In genomic region chr4:84493092-84493850, GRCh38 we compare ENCODE assay signal across 9 cellular contexts. TPM values are rescaled to one million over a fixed set of nuclear protein-coding genes. Genes with fewer than 3 reads are reported as not detected.
A peak's percentile ranks its signal among the peaks of the same experiment; 100 is the strongest.
DNase-seq lines count a peak whose midpoint lies in the region; ATAC-seq, FAIRE-seq and TF ChIP-seq lines count a peak whose summit lies in the region.
"Had no signal": no experiment of that assay in that cellular context is flagged by ENCODE, and none has a peak within 500 bp of the region (broad histone marks: within the 10 kb centered on the region; RNA-seq: fewer than 3 reads in every experiment).

No MANE protein-coding gene starts in this region.

- H2AFZ ChIP-seq in K562 (ENCODE audit: low read depth, low read length) (peak overlapping the region; percentile 32; the same call in 1 of the 2 replicates), HepG2 (ENCODE audit: low read length) (no peak overlapping the region)

- CTCF ChIA-PET in K562 (lab: Yijun Ruan, JAX; ENCODE audit: low intra/inter-chr PET ratio) = no interaction called here
- CTCF ChIA-PET in HepG2 (lab: Yijun Ruan, JAX; ENCODE audit: low intra/inter-chr PET ratio, low total read pairs) = no interaction called here

- BruUV-seq in K562 (replicated peaks; lab: Mats Ljungman, UMichigan) (no TSS peak), HepG2 (replicated peaks; lab: Mats Ljungman, UMichigan) (no TSS peak)

- peak in 2 of 3 donors; percentile 55 to 61 for DNase-seq in right cardiac atrium
- DNase-seq in right atrium auricular region (ENCODE audit: low spot score) = no peak
- peak in 1 of 4 experiments; percentile 22 for DNase-seq in K562 (ENCODE audit: extremely low read depth in 1 of 4, low spot score in 3 of 4)
- no peak for DNase-seq in HepG2 (ENCODE audit: low spot score)

- H3K4me1 ChIP-seq in right cardiac atrium (ENCODE audit: control insufficient read depth, insufficient read depth, low read length) = peaks cover 10% of the 10 kb centered on the region
- H3K4me1 ChIP-seq in right atrium auricular region = peaks cover 0 to 37% of the 10 kb centered on the region in 2 donors
- peaks cover 0 to 23% of the 10 kb centered on the region in 2 experiments; a peak in 2 of 5 replicates for H3K4me1 ChIP-seq in K562 (replicated peaks in 1 of 2; ENCODE audit: control insufficient read depth in 2 of 2, insufficient read depth in 2 of 2, low read length in 2 of 2)
- 0 out of 2 replicates have a peak, but pooled peaks cover 2% of the 10 kb centered on the region for H3K4me1 ChIP-seq in HepG2 (ENCODE audit: insufficient read depth, low read length)

- TF ChIP-seq POLR2A in K562 (conservative IDR thresholded peaks at IDR 0.05) (no peak), HepG2 (IDR thresholded peaks at IDR 0.05; ENCODE audit: insufficient read depth in 1 of 2, low read depth in 2 of 2, low read length in 2 of 2) (no peak)

- H4K20me1 ChIP-seq in K562 (replicated peaks; ENCODE audit: control insufficient read depth, insufficient read depth, low read length) = no peaks in the 10 kb centered on the region
- no peaks in the 10 kb centered on the region for H4K20me1 ChIP-seq in HepG2 (ENCODE audit: insufficient read depth, low read length)

- peak in 1 of 2 donors; percentile 32 for ATAC-seq in right cardiac atrium
- peak; percentile 62 for ATAC-seq in K562
- peak; percentile 67 for ATAC-seq in HepG2
- no peak for ATAC-seq in HG03045 (IDR thresholded peaks at IDR 0.05; ENCODE audit: unreplicated experiment)
- no peak for ATAC-seq in GM21390 (IDR thresholded peaks at IDR 0.05; ENCODE audit: unreplicated experiment)
- ATAC-seq in GM19328 (IDR thresholded peaks at IDR 0.05; ENCODE audit: unreplicated experiment) = no peak
- no peak for ATAC-seq in GM21825 (IDR thresholded peaks at IDR 0.05; ENCODE audit: unreplicated experiment)

- H3K27ac ChIP-seq in right cardiac atrium (ENCODE audit: low read length) = no peak overlapping the region
- no peak overlapping the region for H3K27ac ChIP-seq in right atrium auricular region
- H3K27ac ChIP-seq in K562 (ENCODE audit: extremely low read depth, low read depth, low read length) = no peak overlapping the region
- H3K27ac ChIP-seq in HepG2 (ENCODE audit: extremely low read length, insufficient read depth, low read length) = no peak overlapping the region

- intact Hi-C loops in right cardiac atrium (cut with DNase I) (no loop called here), K562 (cut with micrococcal nuclease) (no loop called here), HepG2 (cut with micrococcal nuclease; ENCODE audit: unreplicated experiment) (no loop called here)

- H3K27me3 ChIP-seq in right cardiac atrium (ENCODE audit: control insufficient read depth, insufficient read depth) (peaks cover 4% of the 10 kb centered on the region), right atrium auricular region (peaks cover 42 to 67% of the 10 kb centered on the region in 2 donors), K562 (ENCODE audit: control insufficient read depth in 2 of 2, insufficient read depth in 2 of 2, low read length in 2 of 2) (peaks cover 24 to 46% of the 10 kb centered on the region in 2 experiments; a peak in 4 of 5 replicates), HepG2 (ENCODE audit: control insufficient read depth in 1 of 2, insufficient read depth in 2 of 2, low read length in 2 of 2) (peaks cover 5 to 62% of the 10 kb centered on the region in 2 experiments; a peak in 4 of 5 replicates)

- H3K36me3 ChIP-seq in right atrium auricular region (no peaks in the 10 kb centered on the region), K562 (ENCODE audit: control insufficient read depth, insufficient read depth, low read length) (no peaks in the 10 kb centered on the region), HepG2 (replicated peaks in 1 of 2; ENCODE audit: control insufficient read depth in 1 of 2, insufficient read depth in 2 of 2, low read length in 2 of 2) (no peaks in the 10 kb centered on the region)

- H3K4me2 ChIP-seq in K562 (ENCODE audit: insufficient read depth, low read length) = no peak overlapping the region
- H3K4me2 ChIP-seq in HepG2 (ENCODE audit: low read depth, low read length) = peak overlapping the region; percentile 51; the same call in 1 of the 2 replicates

- TF ChIP-seq RAD21 in K562 (CRISPR knock-in tag; conservative IDR thresholded peaks at IDR 0.05 in 1 of 2, IDR thresholded peaks at IDR 0.05 in 1 of 2) (no peak), HepG2 (CRISPR knock-in tag; IDR thresholded peaks at IDR 0.05) (no peak)

- TF ChIP-seq CTCF in right atrium auricular region (IDR thresholded peaks at IDR 0.05) = no peak
- TF ChIP-seq CTCF in K562 (IDR thresholded peaks at IDR 0.05 in 2 of 3, conservative IDR thresholded peaks at IDR 0.05 in 1 of 3; ENCODE audit: insufficient read depth in 2 of 3, low read depth in 1 of 3, low read length in 3 of 3) = peak in 2 of 3 experiments; percentile 9 to 11; a peak in 2 of 6 replicates
- no peak for TF ChIP-seq CTCF in HepG2 (CRISPR knock-in tag; IDR thresholded peaks at IDR 0.05)

- H3K4me3 ChIP-seq in right cardiac atrium (ENCODE audit: low read length) = peak overlapping the region; percentile 36
- peak overlapping the region in 1 of 2 donors; percentile 14 for H3K4me3 ChIP-seq in right atrium auricular region
- no peak overlapping the region for H3K4me3 ChIP-seq in K562
- peak overlapping the region in 1 of 3 experiments; percentile 46; a peak in 2 of 6 replicates for H3K4me3 ChIP-seq in HepG2 (replicated peaks in 1 of 3; ENCODE audit: insufficient read depth in 1 of 3, low read depth in 2 of 3, low read length in 3 of 3)

- no peaks in the 10 kb centered on the region for H3K9me3 ChIP-seq in right cardiac atrium (ENCODE audit: control insufficient read depth, low read length)
- H3K9me3 ChIP-seq in right atrium auricular region = no peaks in the 10 kb centered on the region
- H3K9me3 ChIP-seq in K562 (replicated peaks; ENCODE audit: control insufficient read depth, insufficient read depth, low read depth, low read length) = no peaks in the 10 kb centered on the region
- no peaks in the 10 kb centered on the region for H3K9me3 ChIP-seq in HepG2 (ENCODE audit: low read length)

- WGBS in right cardiac atrium = 3% methylated on average over 62 of the region's 62 CpGs
- 13% methylated on average over 34 of the region's 62 CpGs for WGBS in K562 (ENCODE audit: insufficient coverage, low coverage, missing lambda C conversion rate)
- 39% methylated on average over 46 of the region's 62 CpGs for WGBS in HepG2 (ENCODE audit: low lambda C conversion rate)

- TF ChIP-seq EP300 in K562 (IDR thresholded peaks at IDR 0.05; ENCODE audit: low read length) (no peak), HepG2 (IDR thresholded peaks at IDR 0.05; ENCODE audit: low read depth in 2 of 2, low read length in 2 of 2) (no peak), HepG2 (CRISPR knock-in tag; IDR thresholded peaks at IDR 0.05; ENCODE audit: borderline replicate concordance) (no peak)

- in situ Hi-C loops in K562 (cut with MboI) (no loop called here), HepG2 (cut with HindIII; ENCODE audit: extremely low pct_ligation_motif_present, low pct_unique_long_range_greater_than_20kb) (no loop called here)

- POLR2A ChIA-PET in K562 (lab: Yijun Ruan, JAX) = no interaction called here
- POLR2A ChIA-PET in HepG2 (lab: Yijun Ruan, JAX) = no interaction called here

- H3K79me2 ChIP-seq in K562 (ENCODE audit: control insufficient read depth, insufficient read depth, low read length) (no peaks in the 10 kb centered on the region), HepG2 (ENCODE audit: insufficient read depth, low read length) (no peaks in the 10 kb centered on the region)

- FAIRE-seq in K562 (lab: Jason Lieb, UNC) (no peak), HepG2 (lab: Jason Lieb, UNC) (no peak)

- peak overlapping the region in 1 of 2 experiments; percentile 36; a peak in 1 of 4 replicates for H3K9ac ChIP-seq in K562 (ENCODE audit: insufficient read depth in 1 of 2, low read depth in 2 of 2, low read length in 2 of 2)
- H3K9ac ChIP-seq in HepG2 (ENCODE audit: insufficient read depth, low read depth, low read length) = no peak overlapping the region

- H3K9me1 ChIP-seq in K562 (ENCODE audit: control insufficient read depth, insufficient read depth, low read length) = no peaks in the 10 kb centered on the region

RNA-seq across cellular contexts. Expression of gene NKX6-1, which starts 5.8 kb away (rescaled TPM):
- total RNA-seq in right cardiac atrium = not detected
- polyA plus RNA-seq in right cardiac atrium = not detected
- not detected for total RNA-seq in right atrium auricular region
- total RNA-seq in K562 (2011; cell fraction: chromatin; rRNA removed; ENCODE audit: low replicate concordance) = not detected in 2 replicates
- not detected in 2 replicates for total RNA-seq in K562 (2011; cell fraction: nucleolus; rRNA removed)
- total RNA-seq in K562 (2011; cell fraction: nucleoplasm; rRNA removed) = not detected in 2 replicates
- total RNA-seq in K562 (2014; rRNA removed) = not detected in 2 replicates
- not detected in 2 replicates for total RNA-seq in K562 (2014; rRNA removed; fragmentation: Illumina TruSeq; extraction: Trizol)
- not detected in 2 replicates for total RNA-seq in K562 (2015; rRNA removed; fragmentation: Illumina TruSeq; extraction: Trizol)
- total RNA-seq in K562 (2021) = not detected in 2 replicates
- not detected in 2 replicates for polyA plus RNA-seq in K562 (2011; rRNA removed)
- not detected in 2 replicates for polyA plus RNA-seq in K562 (2011; cell fraction: cytosol; rRNA removed)
- polyA plus RNA-seq in K562 (2011; cell fraction: nucleus; rRNA removed) = not detected in 2 replicates
- polyA plus RNA-seq in K562 (2012) = not detected in 2 replicates
- not detected in 2 replicates for polyA plus RNA-seq in K562 (2014; fragmentation: Illumina TruSeq; extraction: Trizol)
- not detected for polyA plus RNA-seq in K562 (2014; fragmentation: Nextera tagmentation; extraction: Ambion mirVana)
- polyA plus RNA-seq in K562 (2014; rRNA removed) = not detected in 2 replicates
- not detected in 2 replicates for polyA minus RNA-seq in K562 (2011; rRNA and poly(A)+ RNA removed)
- polyA minus RNA-seq in K562 (2011; cell fraction: cytosol; rRNA and poly(A)+ RNA removed) = not detected in 2 replicates
- polyA minus RNA-seq in K562 (2011; cell fraction: nucleus; rRNA and poly(A)+ RNA removed) = not detected in 2 replicates
- total RNA-seq in HepG2 (2016; rRNA removed; fragmentation: Illumina TruSeq; extraction: Trizol) = not detected in 2 replicates
- total RNA-seq in HepG2 (2016; cell fraction: cytosol; rRNA removed; fragmentation: Illumina TruSeq; extraction: Trizol; ENCODE audit: low read depth) = not detected in 2 replicates
- not detected in 2 replicates for total RNA-seq in HepG2 (2016; cell fraction: insoluble cytoplasmic fraction; rRNA removed; fragmentation: Illumina TruSeq; extraction: Trizol)
- total RNA-seq in HepG2 (2016; cell fraction: membrane; rRNA removed; fragmentation: Illumina TruSeq; extraction: Trizol) = not detected in 2 replicates
- not detected in 2 replicates for total RNA-seq in HepG2 (2016; cell fraction: nucleus; rRNA removed; fragmentation: Illumina TruSeq; extraction: Trizol)
- not detected in 2 replicates for polyA plus RNA-seq in HepG2 (2011; rRNA removed)
- polyA plus RNA-seq in HepG2 (2011; cell fraction: cytosol; rRNA removed) = not detected in 2 replicates
- polyA plus RNA-seq in HepG2 (2011; cell fraction: nucleus; rRNA removed) = not detected in 2 replicates
- polyA plus RNA-seq in HepG2 (2012) = not detected in 2 replicates
- polyA plus RNA-seq in HepG2 (2016; cell fraction: cytosol; fragmentation: Illumina TruSeq; extraction: Trizol; ENCODE audit: low read depth) = not detected in 2 replicates
- polyA plus RNA-seq in HepG2 (2016; cell fraction: insoluble cytoplasmic fraction; fragmentation: Illumina TruSeq; extraction: Trizol; ENCODE audit: low read depth) = not detected in 2 replicates
- not detected in 2 replicates for polyA plus RNA-seq in HepG2 (2016; cell fraction: membrane; fragmentation: Illumina TruSeq; extraction: Trizol; ENCODE audit: low read depth)
- not detected in 2 replicates for polyA plus RNA-seq in HepG2 (2016; cell fraction: nucleus; fragmentation: Illumina TruSeq; extraction: Trizol; ENCODE audit: insufficient read depth, low read depth)
- not detected in 2 replicates for polyA minus RNA-seq in HepG2 (2011; rRNA and poly(A)+ RNA removed; ENCODE audit: low replicate concordance)
- not detected in 2 replicates for polyA minus RNA-seq in HepG2 (2011; cell fraction: cytosol; rRNA and poly(A)+ RNA removed)
- polyA minus RNA-seq in HepG2 (2011; cell fraction: nucleus; rRNA and poly(A)+ RNA removed) = not detected in 2 replicates
- polyA plus RNA-seq: liver had no signal

Comparison
In these comparisons a context has a peak if more than half of its experiments do, and no peak if none do; other contexts are left out.
1. DNase-seq: peak in right cardiac atrium (2 of 3); none in right atrium auricular region (single experiment) and HepG2 (single experiment).
2. ATAC-seq: peak in K562 (single experiment) and HepG2 (single experiment); none in HG03045 (single experiment), GM21390 (single experiment), GM19328 (single experiment) and GM21825 (single experiment).
3. CTCF ChIP-seq: peak in K562 (2 of 3); none in right atrium auricular region (0 of 2) and HepG2 (single experiment).